25 cellular contexts compared by ENCODE assay signal in genomic region chr3:195916991-195917390, GRCh38.
"Had no signal": no experiment of that assay in that cellular context is flagged by ENCODE, and none has a peak within 500 bp of the region (broad histone marks: within the 10 kb centered on the region; RNA-seq: fewer than 3 reads in every experiment).

No MANE protein-coding gene starts in this region.

- H3K36me3 ChIP-seq: brain microvascular endothelial cell, pancreas, transverse colon, uterus had no signal

- H3K27me3 ChIP-seq: pancreas, testis, transverse colon, uterus had no signal

- H3K27me3 Mint-ChIP-seq: activated CD8-positive, alpha-beta T cell treated with anti-CD3 and anti-CD28 coated beads for 36 hours had no signal

- H3K27ac ChIP-seq: brain microvascular endothelial cell, pancreas, psoas muscle, testis, transverse colon, uterus had no signal

- H3K9me3 Mint-ChIP-seq: activated CD8-positive, alpha-beta T cell treated with anti-CD3 and anti-CD28 coated beads for 36 hours; activated naive CD4-positive, alpha-beta T cell treated with anti-CD3 and anti-CD28 coated beads, Interleukin-2, amount 10 ng/mL, durations not matched to agents 7 days and 5 days; activated T-cell treated with anti-CD3 and anti-CD28 coated beads, Interleukin-2, amount 50 U/mL, for 4 hours; dendritic cell treated with granulocyte-macrophage colony-stimulating factor and Interleukin-4, amounts not matched to agents 40 ng/mL and 50 ng/mL, for 4 days; endodermal cell; nephron progenitor cell had no signal

- H3K27ac Mint-ChIP-seq: activated CD8-positive, alpha-beta T cell treated with anti-CD3 and anti-CD28 coated beads for 36 hours; activated naive CD4-positive, alpha-beta T cell treated with anti-CD3 and anti-CD28 coated beads, Interleukin-2, amount 10 ng/mL, durations not matched to agents 7 days and 5 days; dendritic cell treated with granulocyte-macrophage colony-stimulating factor and Interleukin-4, amounts not matched to agents 40 ng/mL and 50 ng/mL, for 4 days; endodermal cell; nephron progenitor cell had no signal

- H3K36me3 Mint-ChIP-seq: activated naive CD4-positive, alpha-beta T cell treated with anti-CD3 and anti-CD28 coated beads, Interleukin-2, amount 10 ng/mL, durations not matched to agents 7 days and 5 days had no signal

- H3K9me3 ChIP-seq: pancreas, psoas muscle, SK-N-SH, testis, transverse colon, uterus had no signal

- ATAC-seq: activated CD8-positive, alpha-beta T cell treated with anti-CD3 and anti-CD28 coated beads for 36 hours; activated T-cell treated with anti-CD3 and anti-CD28 coated beads, Interleukin-2, amount 50 U/mL, for 4 hours; left colon; pancreas; psoas muscle; stimulated activated naive CD8-positive, alpha-beta T cell treated with anti-CD3 and anti-CD28 coated beads, Interleukin-15, Interleukin-2, amounts not matched to agents 100 U/mL and 50 U/mL, for 24 hours had no signal

- H3K4me1 ChIP-seq: pancreas, psoas muscle, uterus had no signal

- DNase-seq: activated CD4-positive, alpha-beta T cell treated with anti-CD3 and anti-CD28 coated beads, Interleukin-2, amount 50 U/mL, for 1 hour; activated CD8-positive, alpha-beta T cell treated with anti-CD3 and anti-CD28 coated beads for 36 hours; activated naive CD4-positive, alpha-beta T cell treated with anti-CD3 and anti-CD28 coated beads, Interleukin-2, amount 10 ng/mL, durations not matched to agents 7 days and 5 days; activated T-cell treated with anti-CD3 and anti-CD28 coated beads, Interleukin-2, amount 50 U/mL, for 4 hours; amniotic stem cell; brain microvascular endothelial cell; caudate nucleus; foreskin fibroblast; hippocampal formation; kidney; left colon; mesenchymal stem cell; nephron progenitor cell; pancreas; SK-N-SH; stimulated activated CD4-positive, alpha-beta T cell treated with anti-CD3 and anti-CD28 coated beads, Interleukin-15, amount 100 ng/mL, for 24 hours; stimulated activated naive CD8-positive, alpha-beta T cell treated with anti-CD3 and anti-CD28 coated beads, Interleukin-15, Interleukin-2, amounts not matched to agents 100 U/mL and 50 U/mL, for 24 hours; T-helper 2 cell; testis; transverse colon; uterus had no signal

- H3K4me3 Mint-ChIP-seq: activated CD8-positive, alpha-beta T cell treated with anti-CD3 and anti-CD28 coated beads for 36 hours; activated naive CD4-positive, alpha-beta T cell treated with anti-CD3 and anti-CD28 coated beads, Interleukin-2, amount 10 ng/mL, durations not matched to agents 7 days and 5 days; activated T-cell treated with anti-CD3 and anti-CD28 coated beads, Interleukin-2, amount 50 U/mL, for 4 hours; dendritic cell treated with granulocyte-macrophage colony-stimulating factor and Interleukin-4, amounts not matched to agents 40 ng/mL and 50 ng/mL, for 4 days; endodermal cell; nephron progenitor cell had no signal

- H3K4me3 ChIP-seq: pancreas, psoas muscle, smooth muscle cell, testis, transverse colon, uterus had no signal
